In the genomic region with DNA sequence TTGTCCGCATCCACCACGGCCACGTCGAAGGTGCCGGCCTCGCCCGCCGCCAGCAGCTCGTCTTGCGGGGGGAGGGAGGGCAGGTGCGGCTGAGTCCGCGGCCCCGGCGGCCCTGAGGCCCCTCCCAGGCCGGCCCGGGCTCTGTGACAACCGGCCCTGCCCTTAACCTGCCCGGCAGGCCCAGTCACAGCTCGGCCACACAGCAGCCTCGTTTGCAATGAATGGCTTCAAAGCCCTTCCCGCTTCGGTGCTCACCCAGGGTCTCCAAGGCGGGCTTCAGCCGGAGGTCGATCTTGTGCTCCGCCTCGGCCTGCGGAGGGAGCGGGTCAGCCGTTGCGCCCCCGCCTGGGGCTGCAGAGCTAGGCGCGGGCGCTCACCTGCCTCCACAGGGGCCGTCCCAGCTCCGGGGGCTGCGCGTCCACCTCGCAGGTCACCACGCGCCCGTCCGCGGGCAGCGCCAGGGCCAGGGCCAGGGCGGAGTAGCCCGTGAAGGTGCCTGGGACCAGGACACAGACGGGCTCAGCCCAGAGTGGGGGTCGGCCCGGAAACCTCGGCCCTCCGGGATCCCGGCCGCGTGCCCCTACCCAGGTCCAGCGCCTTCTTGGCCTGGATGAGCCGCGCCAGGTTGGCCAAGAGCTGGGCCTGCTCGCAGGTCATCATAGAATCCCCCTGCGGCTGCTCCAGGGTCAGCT, we compare ENCODE assay signal across 8 cellular contexts. TPM values are rescaled to one million over a fixed set of nuclear protein-coding genes. Genes with fewer than 3 reads are reported as not detected.
DNase-seq lines count a peak whose midpoint lies in the region; ATAC-seq and TF ChIP-seq lines count a peak whose summit lies in the region.

No MANE protein-coding gene starts in this region.

- H3K27me3 ChIP-seq in gastroesophageal sphincter (no peaks in the 10 kb centered on the region), trophoblast cell (ENCODE audit: insufficient read depth, low read length) (no peaks in the 10 kb centered on the region)

- H2AFZ ChIP-seq in trophoblast cell (ENCODE audit: insufficient read depth, low read length, poor library complexity): peak overlapping the region; percentile 28

- H3K4ac ChIP-seq in trophoblast cell (ENCODE audit: low read depth, low read length): peak overlapping the region; percentile 35

- peak overlapping the region; percentile 12 for H2BK12ac ChIP-seq in trophoblast cell (ENCODE audit: low read length)

- no peak overlapping the region for H3K23ac ChIP-seq in trophoblast cell (ENCODE audit: low read length)

- peak overlapping the region; percentile 20 for H2BK120ac ChIP-seq in trophoblast cell (ENCODE audit: insufficient read depth, low read length, poor library complexity)

- WGBS in gastroesophageal sphincter (ENCODE audit: low coverage in 1 of 2), 2 donors: 0% methylated on average over 1 of the region's 62 CpGs; no CpG with 5 or more reads in 1 of the 2 donors
- WGBS in trophoblast cell (ENCODE audit: extremely low coverage, insufficient coverage, insufficient read length): no CpG with 5 or more reads among the region's 62 CpGs

- H3K4me3 ChIP-seq in AG10803 (ENCODE audit: low read length) (peak overlapping the region; percentile 68), gastroesophageal sphincter (peak overlapping the region; percentile 75 to 89), trophoblast cell (ENCODE audit: low read depth, low read length) (peak overlapping the region; percentile 83)

- H3K4me1 ChIP-seq in gastroesophageal sphincter (peaks cover 0 to 39% (median 0%) of the 10 kb centered on the region in 3 donors), trophoblast cell (ENCODE audit: control insufficient read depth in 1 of 2, insufficient read depth in 2 of 2, low read length in 2 of 2) (peaks cover 9 to 20% of the 10 kb centered on the region in 2 experiments)

- no peak for TF ChIP-seq POLR2A in gastroesophageal sphincter (IDR thresholded peaks at IDR 0.05)

- peaks cover 6% of the 10 kb centered on the region for H3K79me2 ChIP-seq in trophoblast cell (ENCODE audit: control insufficient read depth, insufficient read depth, low read length, poor library complexity)

- peak overlapping the region; percentile 99 for H3K4me2 ChIP-seq in trophoblast cell (ENCODE audit: low read length)

- DNase-seq in AG10803 (ENCODE audit: low read depth): no peak
- peak; percentile 64 for DNase-seq in HK-2 (ENCODE audit: unreplicated experiment)
- DNase-seq in activated T-cell treated with anti-CD3 and anti-CD28 coated beads for 4 hours: peak; percentile 15
- DNase-seq in trophoblast cell: peak; percentile 80 to 81
- DNase-seq in HuH-7.5 (ENCODE audit: low spot score): no peak
- DNase-seq in superior temporal gyrus (ENCODE audit: extremely low spot score): no peak

- peak overlapping the region; percentile 71 for H3K9ac ChIP-seq in trophoblast cell (ENCODE audit: low read length)

- peak overlapping the region; percentile 0 for H2AK5ac ChIP-seq in trophoblast cell (ENCODE audit: low read length)

- H3K9me3 ChIP-seq in gastroesophageal sphincter (no peaks in the 10 kb centered on the region), trophoblast cell (ENCODE audit: insufficient read depth, low read depth, low read length) (no peaks in the 10 kb centered on the region)

- H3K27ac ChIP-seq in gastroesophageal sphincter (peak overlapping the region; percentile 72 to 95 (median 90)), trophoblast cell (ENCODE audit: low read depth, low read length) (peak overlapping the region; percentile 58)

- H2BK5ac ChIP-seq in trophoblast cell (ENCODE audit: low read depth, low read length, poor library complexity): peak overlapping the region; percentile 35

- H4K91ac ChIP-seq in trophoblast cell (ENCODE audit: low read depth, low read length): peak overlapping the region; percentile 72

- H3K36me3 ChIP-seq in gastroesophageal sphincter (peaks cover 0 to 31% of the 10 kb centered on the region in 2 donors), trophoblast cell (ENCODE audit: control insufficient read depth in 1 of 2, insufficient read depth in 2 of 2, low read length in 2 of 2) (peaks cover 8 to 24% of the 10 kb centered on the region in 2 experiments)

- TF ChIP-seq EP300 in gastroesophageal sphincter (IDR thresholded peaks at IDR 0.05): no peak

- peak overlapping the region; percentile 56 for H4K8ac ChIP-seq in trophoblast cell (ENCODE audit: low read depth, low read length)

- H3K14ac ChIP-seq in trophoblast cell (ENCODE audit: low read length): peak overlapping the region; percentile 82

- peaks cover 16% of the 10 kb centered on the region for H3K79me1 ChIP-seq in trophoblast cell (ENCODE audit: low read length)

- peak overlapping the region; percentile 64 for H3K18ac ChIP-seq in trophoblast cell (ENCODE audit: low read length)

- H4K12ac ChIP-seq in trophoblast cell (ENCODE audit: low read depth, low read length): peak overlapping the region; percentile 17

- no peak for TF ChIP-seq CTCF in AG10803 (conservative IDR thresholded peaks at IDR 0.05; ENCODE audit: low read length)
- TF ChIP-seq CTCF in gastroesophageal sphincter (IDR thresholded peaks at IDR 0.05): peak in 2 of 4 experiments; percentile 3 to 30

- ATAC-seq in GM19395 (IDR thresholded peaks at IDR 0.05; ENCODE audit: unreplicated experiment) (peak; percentile 8), gastroesophageal sphincter (no peak)

RNA-seq across cellular contexts. Expression of a gene that starts 0.9 kb away (rescaled TPM):
- total RNA-seq in gastroesophageal sphincter: 10 to 100 TPM; 15.3 to 25.8 (median 21.6) TPM
- 13.7 and 13.9 TPM in 2 replicates for polyA plus RNA-seq in trophoblast cell (2013)

RNA-seq across cellular contexts. Expression of a gene that starts 24.2 kb away (rescaled TPM):
- 100 to 1,000 TPM; 199 to 283 (median 249) TPM for total RNA-seq in gastroesophageal sphincter
- polyA plus RNA-seq in trophoblast cell (2013): 201 and 203 TPM in 2 replicates

Comparison
In these comparisons a context has a peak if more than half of its experiments do, and no peak if none do; other contexts are left out.
1. DNase-seq: peak in HK-2 (single experiment), activated T-cell treated with anti-CD3 and anti-CD28 coated beads for 4 hours (single experiment) and trophoblast cell (2 of 2); none in AG10803 (single experiment), HuH-7.5 (single experiment) and superior temporal gyrus (single experiment).
2. Peak in every context shown above with its lines, with median percentiles within 50 percentile points of each other: H3K4me3 ChIP-seq.